ENCODE assay signal across 8 cellular contexts in genomic region chr16:578870-579405, GRCh38. TPM values are rescaled to one million over a fixed set of nuclear protein-coding genes. Genes with fewer than 3 reads are reported as not detected.
DNase-seq lines count a peak whose midpoint lies in the region; ATAC-seq and TF ChIP-seq lines count a peak whose summit lies in the region.

No MANE protein-coding gene starts in this region.

- TF ChIP-seq POLR2A in suprapubic skin (IDR thresholded peaks at IDR 0.05): no peak

- H3K9me3 Mint-ChIP-seq in activated CD4-positive, alpha-beta memory T cell treated with anti-CD3 and anti-CD28 coated beads, Interleukin-2, amount 10 ng/mL, durations not matched to agents 7 days and 5 days: no peaks in the 10 kb centered on the region
- H3K9me3 Mint-ChIP-seq in natural killer cell: no peaks in the 10 kb centered on the region

- no peaks in the 10 kb centered on the region for H3K9me3 ChIP-seq in suprapubic skin

- no peaks in the 10 kb centered on the region for H3K27me3 ChIP-seq in suprapubic skin

- H3K4me1 Mint-ChIP-seq in activated CD4-positive, alpha-beta memory T cell treated with anti-CD3 and anti-CD28 coated beads, Interleukin-2, amount 10 ng/mL, durations not matched to agents 7 days and 5 days: peaks cover 3% of the 10 kb centered on the region
- H3K4me1 Mint-ChIP-seq in natural killer cell: no peaks in the 10 kb centered on the region

- H3K27me3 Mint-ChIP-seq in activated CD4-positive, alpha-beta memory T cell treated with anti-CD3 and anti-CD28 coated beads, Interleukin-2, amount 10 ng/mL, durations not matched to agents 7 days and 5 days: no peaks in the 10 kb centered on the region
- no peaks in the 10 kb centered on the region for H3K27me3 Mint-ChIP-seq in natural killer cell (ENCODE audit: low read depth in 2 of 2)

- WGBS in suprapubic skin: 54% methylated on average over 17 of the region's 34 CpGs

- H3K4me3 ChIP-seq in GM12875 (ENCODE audit: low read depth, low read length) (peak overlapping the region; percentile 41), epithelial cell of proximal tubule (ENCODE audit: low read depth, low read length) (no peak overlapping the region), suprapubic skin (no peak overlapping the region)

- H3K4me1 ChIP-seq in suprapubic skin: peaks cover 10% of the 10 kb centered on the region

- H3K4me3 Mint-ChIP-seq in activated CD4-positive, alpha-beta memory T cell treated with anti-CD3 and anti-CD28 coated beads, Interleukin-2, amount 10 ng/mL, durations not matched to agents 7 days and 5 days: no peak overlapping the region
- H3K4me3 Mint-ChIP-seq in natural killer cell: no peak overlapping the region

- H3K27ac Mint-ChIP-seq in activated CD4-positive, alpha-beta memory T cell treated with anti-CD3 and anti-CD28 coated beads, Interleukin-2, amount 10 ng/mL, durations not matched to agents 7 days and 5 days: no peak overlapping the region
- no peak overlapping the region for H3K27ac Mint-ChIP-seq in natural killer cell

- intact Hi-C loops in natural killer cell (cut with micrococcal nuclease): loop anchor here (2.0 kb wide), 1 partner anchor 32 kb away; no protein-coding TSS in a partner anchor

- CTCF ChIA-PET in activated CD4-positive, alpha-beta memory T cell treated with anti-CD3 and anti-CD28 coated beads, Interleukin-2, amount 10 ng/mL, durations not matched to agents 7 days and 5 days (lab: Charles Lee): interaction anchor here (0.6 to 0.9 kb wide), 2 partner anchors 31 to 534 kb away, joined by 3 read pairs; no protein-coding TSS in a partner anchor

- TF ChIP-seq EP300 in suprapubic skin (IDR thresholded peaks at IDR 0.05): no peak

- POLR2A ChIA-PET in activated CD4-positive, alpha-beta memory T cell treated with anti-CD3 and anti-CD28 coated beads, Interleukin-2, amount 10 ng/mL, durations not matched to agents 7 days and 5 days (lab: Charles Lee): interaction anchor here (0.9 to 1.0 kb wide), 2 partner anchors 9 to 89 kb away, joined by 4 to 6 read pairs; partner anchors contain the start of gene RHOT2

- H3K36me3 Mint-ChIP-seq in activated CD4-positive, alpha-beta memory T cell treated with anti-CD3 and anti-CD28 coated beads, Interleukin-2, amount 10 ng/mL, durations not matched to agents 7 days and 5 days (ENCODE audit: low read depth): no peaks in the 10 kb centered on the region
- H3K36me3 Mint-ChIP-seq in natural killer cell: no peaks in the 10 kb centered on the region

- H3K27ac ChIP-seq in suprapubic skin: no peak overlapping the region

- peak; percentile 97 for TF ChIP-seq CTCF in GM12875 (IDR thresholded peaks at IDR 0.05; ENCODE audit: borderline replicate concordance, insufficient read depth, low read depth, low read length)
- TF ChIP-seq CTCF in epithelial cell of proximal tubule (conservative IDR thresholded peaks at IDR 0.05; ENCODE audit: low read depth, low read length): peak; percentile 78
- TF ChIP-seq CTCF in natural killer cell (IDR thresholded peaks at IDR 0.05): peak; percentile 70
- TF ChIP-seq CTCF in suprapubic skin (IDR thresholded peaks at IDR 0.05): peak; percentile 22 to 73

- ATAC-seq in natural killer cell (peak; percentile 90 to 98 (median 95)), GM21723 (IDR thresholded peaks at IDR 0.05; ENCODE audit: unreplicated experiment) (no peak), HG03039 (IDR thresholded peaks at IDR 0.05; ENCODE audit: unreplicated experiment) (no peak)

- H3K36me3 ChIP-seq in suprapubic skin: peaks cover 37% of the 10 kb centered on the region

- DNase-seq in NCI-H187 (lab: John Stamatoyannopoulos, UW): peak; percentile 39 to 72
- peak; percentile 77 for DNase-seq in activated CD4-positive, alpha-beta memory T cell treated with anti-CD3 and anti-CD28 coated beads, Interleukin-2, amount 10 ng/mL, durations not matched to agents 7 days and 5 days
- DNase-seq in epithelial cell of proximal tubule (ENCODE audit: low read depth): no peak
- DNase-seq in natural killer cell: peak; percentile 57
- no peak for DNase-seq in suprapubic skin (ENCODE audit: low spot score in 2 of 2)

RNA-seq across cellular contexts. Expression of gene PIGQ, which starts 9.2 kb away (rescaled TPM):
- 10 to 100 TPM; 33.7 to 35.1 TPM for total RNA-seq in activated CD4-positive, alpha-beta memory T cell treated with anti-CD3 and anti-CD28 coated beads, Interleukin-2, amount 10 ng/mL, durations not matched to agents 7 days and 5 days
- 45.3 and 60.9 TPM in 2 replicates for total RNA-seq in epithelial cell of proximal tubule
- total RNA-seq in natural killer cell: 10 to 100 TPM; 27.6 to 40.5 (median 37.0) TPM
- total RNA-seq in suprapubic skin: 10 to 100 TPM; 36.9 to 54.6 (median 44.1) TPM

RNA-seq across cellular contexts. Expression of gene RAB40C, which starts 10.9 kb away (rescaled TPM):
- total RNA-seq in activated CD4-positive, alpha-beta memory T cell treated with anti-CD3 and anti-CD28 coated beads, Interleukin-2, amount 10 ng/mL, durations not matched to agents 7 days and 5 days: 10 to 100 TPM; 12.2 to 14.2 TPM
- total RNA-seq in epithelial cell of proximal tubule (9.9 and 16.6 TPM in 2 replicates), natural killer cell (10 to 100 TPM; 12.7 to 20.8 (median 20.0) TPM), suprapubic skin (100 to 1,000 TPM in 3 of 4 donors, 10 to 100 TPM in 1; 77.8 to 116 (median 110) TPM)

RNA-seq across cellular contexts. Expression of gene NHLRC4, which starts 12.1 kb away (rescaled TPM):
- total RNA-seq in activated CD4-positive, alpha-beta memory T cell treated with anti-CD3 and anti-CD28 coated beads, Interleukin-2, amount 10 ng/mL, durations not matched to agents 7 days and 5 days: 1 to 10 TPM; 2.3 to 2.6 TPM
- total RNA-seq in epithelial cell of proximal tubule (0.35 and 0.51 TPM in 2 replicates), natural killer cell (under 1 TPM; 0.28 to 0.75 (median 0.35) TPM), suprapubic skin (under 1 TPM; 0.29 to 0.79 (median 0.35) TPM)

RNA-seq across cellular contexts. Expression of gene PRR35, which starts 18.7 kb away (rescaled TPM):
- total RNA-seq in activated CD4-positive, alpha-beta memory T cell treated with anti-CD3 and anti-CD28 coated beads, Interleukin-2, amount 10 ng/mL, durations not matched to agents 7 days and 5 days: not detected
- total RNA-seq in epithelial cell of proximal tubule: not detected in 2 replicates
- under 1 TPM in 1 of 3 donors, not detected in 2; 0.20 TPM for total RNA-seq in natural killer cell
- not detected for total RNA-seq in suprapubic skin

RNA-seq across cellular contexts. Expression of gene CAPN15, which starts 51.4 kb away (rescaled TPM):
- total RNA-seq in activated CD4-positive, alpha-beta memory T cell treated with anti-CD3 and anti-CD28 coated beads, Interleukin-2, amount 10 ng/mL, durations not matched to agents 7 days and 5 days: 10 to 100 TPM; 91.7 to 93.4 TPM
- total RNA-seq in epithelial cell of proximal tubule: 54.4 and 75.1 TPM in 2 replicates
- total RNA-seq in natural killer cell: 100 to 1,000 TPM; 151 to 275 (median 186) TPM
- total RNA-seq in suprapubic skin: 10 to 100 TPM; 59.9 to 86.4 (median 75.2) TPM

Comparison
In these comparisons a context has a peak if more than half of its experiments do, and no peak if none do; other contexts are left out.
1. DNase-seq: peak in NCI-H187 (2 of 2), activated CD4-positive, alpha-beta memory T cell treated with anti-CD3 and anti-CD28 coated beads, Interleukin-2, amount 10 ng/mL, durations not matched to agents 7 days and 5 days (single experiment) and natural killer cell (single experiment); none in epithelial cell of proximal tubule (single experiment) and suprapubic skin (0 of 2).
2. ATAC-seq: peak in natural killer cell (3 of 3); none in GM21723 (single experiment) and HG03039 (single experiment).
3. Peak in every context shown above with its lines, with median percentiles within 50 percentile points of each other: CTCF ChIP-seq.